ENCODE assay signal across 1 cellular context in the genomic region with DNA sequence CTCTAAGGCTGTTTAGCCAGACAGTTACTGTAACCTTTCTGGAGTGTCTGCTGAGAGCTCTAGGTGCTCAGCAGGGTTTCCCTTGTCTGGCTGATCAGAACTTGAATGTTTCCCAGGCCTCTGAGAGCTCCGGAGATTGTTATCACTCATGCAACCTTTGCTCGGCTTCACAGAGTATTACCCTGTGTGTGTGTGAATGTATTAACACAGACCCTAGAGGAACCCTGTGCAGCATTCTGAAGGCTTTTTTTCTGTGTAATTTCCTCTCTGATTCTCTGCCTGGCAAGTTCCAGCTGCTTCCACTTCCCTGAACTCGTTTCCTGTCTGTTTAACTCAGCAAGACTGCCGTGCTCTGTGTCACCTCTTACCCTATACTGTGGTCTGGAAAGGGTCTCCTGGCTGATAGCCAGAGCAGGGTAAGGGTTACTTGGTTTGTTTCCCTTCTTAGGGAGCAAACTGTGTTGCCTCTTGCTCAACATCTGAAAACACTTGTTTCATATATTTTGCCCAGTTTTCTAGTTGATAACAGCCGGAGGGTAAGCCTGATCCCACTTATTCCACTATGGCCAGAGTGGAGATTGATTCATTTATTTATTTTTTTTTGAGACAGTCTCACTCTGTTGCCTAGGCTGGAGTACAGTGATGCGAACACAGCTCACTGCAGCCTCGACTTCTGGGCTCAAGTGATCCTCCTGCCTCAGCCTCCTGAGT.
TF ChIP-seq lines count a peak whose summit lies in the region.

No MANE protein-coding gene starts in this region.

TF ChIP-seq in SK-N-SH treated with all-trans-retinoic acid at 6 μM for 48 hours, 23 proteins besides CTCF, POLR2A, EP300 and RAD21 (continued from another document):
- TF ChIP-seq ZFP3 (CRISPR knock-in tag; IDR thresholded peaks at IDR 0.05): no peak
- no peak for TF ChIP-seq TOX (CRISPR knock-in tag; IDR thresholded peaks at IDR 0.05; ENCODE audit: borderline replicate concordance)
- TF ChIP-seq ISL1 (CRISPR knock-in tag; IDR thresholded peaks at IDR 0.05): no peak
- TF ChIP-seq OSR1 (CRISPR knock-in tag; IDR thresholded peaks at IDR 0.05): no peak
- no peak for TF ChIP-seq BACH2 (CRISPR knock-in tag; IDR thresholded peaks at IDR 0.05; ENCODE audit: borderline replicate concordance)
- no peak for TF ChIP-seq ZC3H10 (CRISPR knock-in tag; IDR thresholded peaks at IDR 0.05)
- TF ChIP-seq CREB5 (CRISPR knock-in tag; IDR thresholded peaks at IDR 0.05; ENCODE audit: low read depth): no peak
- no peak for TF ChIP-seq ZFP30 (CRISPR knock-in tag; IDR thresholded peaks at IDR 0.05)
- no peak for TF ChIP-seq ZNF565 (CRISPR knock-in tag; conservative IDR thresholded peaks at IDR 0.05; ENCODE audit: low read depth)
- no peak for TF ChIP-seq ESRRG (CRISPR knock-in tag; IDR thresholded peaks at IDR 0.05)
